ENCODE assay signal across 18 cellular contexts in genomic region chr2:188316791-188317423, GRCh38. TPM values are rescaled to one million over a fixed set of nuclear protein-coding genes. Genes with fewer than 3 reads are reported as not detected.
"Had no signal": no experiment of that assay in that cellular context is flagged by ENCODE, and none has a peak within 500 bp of the region (broad histone marks: within the 10 kb centered on the region; RNA-seq: fewer than 3 reads in every experiment).

No MANE protein-coding gene starts in this region.

- H3K27ac ChIP-seq: heart left ventricle, ovary, suprapubic skin, thyroid gland, upper lobe of left lung, uterus had no signal

- H3K4me1 Mint-ChIP-seq: natural killer cell had no signal

- H3K36me3 Mint-ChIP-seq: natural killer cell had no signal

- H3K27me3 ChIP-seq: heart left ventricle, ovary, suprapubic skin, thyroid gland, upper lobe of left lung, uterus had no signal

- H3K36me3 ChIP-seq: heart left ventricle, ovary, suprapubic skin, thyroid gland, upper lobe of left lung, uterus had no signal

- H3K4me1 ChIP-seq: heart left ventricle, suprapubic skin, thyroid gland, upper lobe of left lung, uterus had no signal

- ATAC-seq: heart left ventricle, left lobe of liver, natural killer cell, right cardiac atrium had no signal

- H3K27ac Mint-ChIP-seq: dendritic cell treated with granulocyte-macrophage colony-stimulating factor and Interleukin-4, amounts not matched to agents 40 ng/mL and 50 ng/mL, for 4 days; mesothelial cell of epicardium; natural killer cell had no signal

- H3K4me3 ChIP-seq: heart left ventricle, ovary, suprapubic skin, thyroid gland, upper lobe of left lung, uterus had no signal

- H3K27me3 Mint-ChIP-seq: dendritic cell treated with granulocyte-macrophage colony-stimulating factor and Interleukin-4, amounts not matched to agents 40 ng/mL and 50 ng/mL, for 4 days had no signal

- H3K4me3 Mint-ChIP-seq: dendritic cell treated with granulocyte-macrophage colony-stimulating factor and Interleukin-4, amounts not matched to agents 40 ng/mL and 50 ng/mL, for 4 days; mesothelial cell of epicardium; natural killer cell; neural crest cell had no signal

- H3K9me3 ChIP-seq: ovary, suprapubic skin, thyroid gland, upper lobe of left lung, uterus had no signal

- DNase-seq: foreskin melanocyte; heart left ventricle; hippocampal formation; natural killer cell; nucleus accumbens; ovary; right cardiac atrium; small intestine; stimulated activated CD4-positive, alpha-beta T cell treated with anti-CD3 and anti-CD28 coated beads, Interleukin-2, amount 100 ng/mL, for 48 hours; stimulated activated naive CD4-positive, alpha-beta T cell treated with Interleukin-2 at 50 U/mL for 16 hours; thyroid gland; upper lobe of left lung; uterus had no signal

RNA-seq across cellular contexts. Expression of gene GULP1, which starts 25.2 kb away (rescaled TPM):
- total RNA-seq: natural killer cell had no signal
